1 cellular context compared by ENCODE assay signal in the genomic region with DNA sequence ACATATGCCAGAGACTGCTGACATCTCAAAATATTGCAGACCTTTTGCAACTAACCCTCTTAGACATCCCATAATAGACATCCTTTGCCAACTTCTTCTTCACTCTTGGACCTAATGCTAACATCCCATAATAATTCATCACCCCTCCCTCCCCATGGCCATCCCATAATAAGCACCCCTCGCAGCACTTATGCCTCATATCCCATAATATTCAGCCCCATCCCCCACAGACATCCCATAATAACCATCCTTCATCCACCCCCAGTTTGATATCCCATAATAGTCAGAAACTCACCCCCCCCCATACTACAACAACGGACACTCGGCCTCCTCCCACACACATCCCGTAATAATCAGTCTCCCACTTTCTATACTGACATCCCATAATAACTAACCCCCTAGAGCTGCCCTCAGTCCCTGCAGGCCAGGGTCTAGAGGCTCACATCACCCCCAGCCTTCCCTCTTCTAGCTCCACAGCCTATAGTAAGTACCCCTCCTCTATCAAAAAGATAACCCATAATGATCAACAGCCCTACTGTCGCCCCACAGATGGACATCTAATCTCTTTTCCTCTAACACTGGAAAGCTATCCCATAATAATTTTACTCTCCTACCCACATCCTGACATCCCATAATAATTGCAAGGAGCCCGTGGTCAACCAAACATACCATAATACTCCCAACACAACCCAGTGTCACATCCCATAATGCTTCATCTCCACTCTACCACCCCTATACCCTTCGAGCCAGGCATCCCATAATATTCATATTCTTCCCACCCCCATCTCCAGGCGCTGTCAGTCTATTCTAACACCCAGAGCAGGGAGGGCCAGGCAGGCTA.
TF ChIP-seq lines count a peak whose summit lies in the region.

No MANE protein-coding gene starts in this region.

TF ChIP-seq in HEK293, 187 proteins besides CTCF, POLR2A, EP300 and RAD21 (continued from another document and continues in another):
- no peak for TF ChIP-seq PBX3 (CRISPR knock-in tag; IDR thresholded peaks at IDR 0.05)
- 0 out of 2 replicates have a peak, but pooled peaks have one; percentile 10 for TF ChIP-seq ZFP37 (tag by site-specific recombination; IDR thresholded peaks at IDR 0.05)
- TF ChIP-seq ZNF596 (tag by site-specific recombination; IDR thresholded peaks at IDR 0.05), result no peak
- TF ChIP-seq, protein P1, sequence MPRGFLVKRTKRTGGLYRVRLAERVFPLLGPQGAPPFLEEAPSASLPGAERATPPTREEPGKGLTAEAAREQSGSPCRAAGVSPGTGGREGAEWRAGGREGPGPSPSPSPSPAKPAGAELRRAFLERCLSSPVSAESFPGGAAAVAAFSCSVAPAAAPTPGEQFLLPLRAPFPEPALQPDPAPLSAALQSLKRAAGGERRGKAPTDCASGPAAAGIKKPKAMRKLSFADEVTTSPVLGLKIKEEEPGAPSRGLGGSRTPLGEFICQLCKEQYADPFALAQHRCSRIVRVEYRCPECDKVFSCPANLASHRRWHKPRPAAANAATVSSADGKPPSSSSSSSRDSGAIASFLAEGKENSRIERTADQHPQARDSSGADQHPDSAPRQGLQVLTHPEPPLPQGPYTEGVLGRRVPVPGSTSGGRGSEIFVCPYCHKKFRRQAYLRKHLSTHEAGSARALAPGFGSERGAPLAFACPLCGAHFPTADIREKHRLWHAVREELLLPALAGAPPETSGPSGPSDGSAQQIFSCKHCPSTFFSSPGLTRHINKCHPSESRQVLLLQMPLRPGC (tag by site-specific recombination; IDR thresholded peaks at IDR 0.05), result peak; percentile 85
- TF ChIP-seq KLF1 (tag by site-specific recombination; IDR thresholded peaks at IDR 0.05), result 0 out of 2 replicates have a peak, but pooled peaks have one; percentile 29
- 0 out of 2 replicates have a peak, but pooled peaks have one; percentile 21 for TF ChIP-seq ZNF707 (tag by site-specific recombination; IDR thresholded peaks at IDR 0.05)
- 0 out of 2 replicates have a peak, but pooled peaks have one; percentile 67 for TF ChIP-seq ZSCAN16 (tag by site-specific recombination; IDR thresholded peaks at IDR 0.05)
- no peak for TF ChIP-seq ZNF677 (tag by site-specific recombination; IDR thresholded peaks at IDR 0.05)
- no peak for TF ChIP-seq MYNN (tag by site-specific recombination; IDR thresholded peaks at IDR 0.05; ENCODE audit: borderline replicate concordance)
- TF ChIP-seq ZNF266 (tag by site-specific recombination; IDR thresholded peaks at IDR 0.05; ENCODE audit: low read depth), result no peak
- no peak; the same call in 1 of the 2 replicates for TF ChIP-seq OSR2 (tag by site-specific recombination; IDR thresholded peaks at IDR 0.05)
- TF ChIP-seq ZNF624 (tag by site-specific recombination; IDR thresholded peaks at IDR 0.05), result no peak
- TF ChIP-seq ZNF37A (tag by site-specific recombination; IDR thresholded peaks at IDR 0.05), result no peak
- TF ChIP-seq ZNF292 (tag by site-specific recombination; IDR thresholded peaks at IDR 0.05; ENCODE audit: borderline replicate concordance, low read depth), result no peak
- TF ChIP-seq ZXDB (tag by site-specific recombination; IDR thresholded peaks at IDR 0.05), result peak; percentile 73
- TF ChIP-seq, protein P2, sequence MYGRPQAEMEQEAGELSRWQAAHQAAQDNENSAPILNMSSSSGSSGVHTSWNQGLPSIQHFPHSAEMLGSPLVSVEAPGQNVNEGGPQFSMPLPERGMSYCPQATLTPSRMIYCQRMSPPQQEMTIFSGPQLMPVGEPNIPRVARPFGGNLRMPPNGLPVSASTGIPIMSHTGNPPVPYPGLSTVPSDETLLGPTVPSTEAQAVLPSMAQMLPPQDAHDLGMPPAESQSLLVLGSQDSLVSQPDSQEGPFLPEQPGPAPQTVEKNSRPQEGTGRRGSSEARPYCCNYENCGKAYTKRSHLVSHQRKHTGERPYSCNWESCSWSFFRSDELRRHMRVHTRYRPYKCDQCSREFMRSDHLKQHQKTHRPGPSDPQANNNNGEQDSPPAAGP (tag by site-specific recombination; IDR thresholded peaks at IDR 0.05), result peak; percentile 59
- 0 out of 2 replicates have a peak, but pooled peaks have one; percentile 61 for TF ChIP-seq ZEB2 (tag by site-specific recombination; IDR thresholded peaks at IDR 0.05)
- TF ChIP-seq, protein P3, sequence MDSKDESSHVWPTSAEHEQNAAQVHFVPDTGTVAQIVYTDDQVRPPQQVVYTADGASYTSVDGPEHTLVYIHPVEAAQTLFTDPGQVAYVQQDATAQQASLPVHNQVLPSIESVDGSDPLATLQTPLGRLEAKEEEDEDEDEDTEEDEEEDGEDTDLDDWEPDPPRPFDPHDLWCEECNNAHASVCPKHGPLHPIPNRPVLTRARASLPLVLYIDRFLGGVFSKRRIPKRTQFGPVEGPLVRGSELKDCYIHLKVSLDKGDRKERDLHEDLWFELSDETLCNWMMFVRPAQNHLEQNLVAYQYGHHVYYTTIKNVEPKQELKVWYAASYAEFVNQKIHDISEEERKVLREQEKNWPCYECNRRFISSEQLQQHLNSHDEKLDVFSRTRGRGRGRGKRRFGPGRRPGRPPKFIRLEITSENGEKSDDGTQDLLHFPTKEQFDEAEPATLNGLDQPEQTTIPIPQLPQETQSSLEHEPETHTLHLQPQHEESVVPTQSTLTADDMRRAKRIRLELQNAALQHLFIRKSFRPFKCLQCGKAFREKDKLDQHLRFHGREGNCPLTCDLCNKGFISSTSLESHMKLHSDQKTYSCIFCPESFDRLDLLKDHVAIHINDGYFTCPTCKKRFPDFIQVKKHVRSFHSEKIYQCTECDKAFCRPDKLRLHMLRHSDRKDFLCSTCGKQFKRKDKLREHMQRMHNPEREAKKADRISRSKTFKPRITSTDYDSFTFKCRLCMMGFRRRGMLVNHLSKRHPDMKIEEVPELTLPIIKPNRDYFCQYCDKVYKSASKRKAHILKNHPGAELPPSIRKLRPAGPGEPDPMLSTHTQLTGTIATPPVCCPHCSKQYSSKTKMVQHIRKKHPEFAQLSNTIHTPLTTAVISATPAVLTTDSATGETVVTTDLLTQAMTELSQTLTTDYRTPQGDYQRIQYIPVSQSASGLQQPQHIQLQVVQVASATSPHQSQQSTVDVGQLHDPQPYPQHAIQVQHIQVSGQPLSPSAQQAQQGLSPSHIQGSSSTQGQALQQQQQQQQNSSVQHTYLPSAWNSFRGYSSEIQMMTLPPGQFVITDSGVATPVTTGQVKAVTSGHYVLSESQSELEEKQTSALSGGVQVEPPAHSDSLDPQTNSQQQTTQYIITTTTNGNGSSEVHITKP (tag by site-specific recombination; IDR thresholded peaks at IDR 0.05), result no peak
- no peak for TF ChIP-seq ZNF10 (tag by site-specific recombination; IDR thresholded peaks at IDR 0.05)
- peak; percentile 91 for TF ChIP-seq ZNF24 (tag by site-specific recombination; IDR thresholded peaks at IDR 0.05)
- no peak for TF ChIP-seq ZNF140 (tag by site-specific recombination; IDR thresholded peaks at IDR 0.05)
- TF ChIP-seq ZNF26 (tag by site-specific recombination; IDR thresholded peaks at IDR 0.05), result no peak
- no peak for TF ChIP-seq ZNF521 (tag by site-specific recombination; IDR thresholded peaks at IDR 0.05)
- no peak for TF ChIP-seq ZNF610 (tag by site-specific recombination; IDR thresholded peaks at IDR 0.05; ENCODE audit: borderline replicate concordance)
- no peak for TF ChIP-seq SCRT1 (tag by site-specific recombination; IDR thresholded peaks at IDR 0.05; ENCODE audit: borderline replicate concordance)
- no peak for TF ChIP-seq MZF1 (tag by site-specific recombination; IDR thresholded peaks at IDR 0.05; ENCODE audit: borderline replicate concordance)
- no peak; the same call in 1 of the 2 replicates for TF ChIP-seq IKZF3 (tag by site-specific recombination; IDR thresholded peaks at IDR 0.05)
- peak; percentile 82 for TF ChIP-seq GLI4 (tag by site-specific recombination; IDR thresholded peaks at IDR 0.05)
- 0 out of 2 replicates have a peak, but pooled peaks have one; percentile 15 for TF ChIP-seq SALL2 (tag by site-specific recombination; IDR thresholded peaks at IDR 0.05; ENCODE audit: borderline replicate concordance)
- peak; percentile 78 for TF ChIP-seq ZNF2 (tag by site-specific recombination; IDR thresholded peaks at IDR 0.05)
- TF ChIP-seq, protein P4, sequence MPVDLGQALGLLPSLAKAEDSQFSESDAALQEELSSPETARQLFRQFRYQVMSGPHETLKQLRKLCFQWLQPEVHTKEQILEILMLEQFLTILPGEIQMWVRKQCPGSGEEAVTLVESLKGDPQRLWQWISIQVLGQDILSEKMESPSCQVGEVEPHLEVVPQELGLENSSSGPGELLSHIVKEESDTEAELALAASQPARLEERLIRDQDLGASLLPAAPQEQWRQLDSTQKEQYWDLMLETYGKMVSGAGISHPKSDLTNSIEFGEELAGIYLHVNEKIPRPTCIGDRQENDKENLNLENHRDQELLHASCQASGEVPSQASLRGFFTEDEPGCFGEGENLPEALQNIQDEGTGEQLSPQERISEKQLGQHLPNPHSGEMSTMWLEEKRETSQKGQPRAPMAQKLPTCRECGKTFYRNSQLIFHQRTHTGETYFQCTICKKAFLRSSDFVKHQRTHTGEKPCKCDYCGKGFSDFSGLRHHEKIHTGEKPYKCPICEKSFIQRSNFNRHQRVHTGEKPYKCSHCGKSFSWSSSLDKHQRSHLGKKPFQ (tag by site-specific recombination; IDR thresholded peaks at IDR 0.05), result no peak
- TF ChIP-seq, protein P5, sequence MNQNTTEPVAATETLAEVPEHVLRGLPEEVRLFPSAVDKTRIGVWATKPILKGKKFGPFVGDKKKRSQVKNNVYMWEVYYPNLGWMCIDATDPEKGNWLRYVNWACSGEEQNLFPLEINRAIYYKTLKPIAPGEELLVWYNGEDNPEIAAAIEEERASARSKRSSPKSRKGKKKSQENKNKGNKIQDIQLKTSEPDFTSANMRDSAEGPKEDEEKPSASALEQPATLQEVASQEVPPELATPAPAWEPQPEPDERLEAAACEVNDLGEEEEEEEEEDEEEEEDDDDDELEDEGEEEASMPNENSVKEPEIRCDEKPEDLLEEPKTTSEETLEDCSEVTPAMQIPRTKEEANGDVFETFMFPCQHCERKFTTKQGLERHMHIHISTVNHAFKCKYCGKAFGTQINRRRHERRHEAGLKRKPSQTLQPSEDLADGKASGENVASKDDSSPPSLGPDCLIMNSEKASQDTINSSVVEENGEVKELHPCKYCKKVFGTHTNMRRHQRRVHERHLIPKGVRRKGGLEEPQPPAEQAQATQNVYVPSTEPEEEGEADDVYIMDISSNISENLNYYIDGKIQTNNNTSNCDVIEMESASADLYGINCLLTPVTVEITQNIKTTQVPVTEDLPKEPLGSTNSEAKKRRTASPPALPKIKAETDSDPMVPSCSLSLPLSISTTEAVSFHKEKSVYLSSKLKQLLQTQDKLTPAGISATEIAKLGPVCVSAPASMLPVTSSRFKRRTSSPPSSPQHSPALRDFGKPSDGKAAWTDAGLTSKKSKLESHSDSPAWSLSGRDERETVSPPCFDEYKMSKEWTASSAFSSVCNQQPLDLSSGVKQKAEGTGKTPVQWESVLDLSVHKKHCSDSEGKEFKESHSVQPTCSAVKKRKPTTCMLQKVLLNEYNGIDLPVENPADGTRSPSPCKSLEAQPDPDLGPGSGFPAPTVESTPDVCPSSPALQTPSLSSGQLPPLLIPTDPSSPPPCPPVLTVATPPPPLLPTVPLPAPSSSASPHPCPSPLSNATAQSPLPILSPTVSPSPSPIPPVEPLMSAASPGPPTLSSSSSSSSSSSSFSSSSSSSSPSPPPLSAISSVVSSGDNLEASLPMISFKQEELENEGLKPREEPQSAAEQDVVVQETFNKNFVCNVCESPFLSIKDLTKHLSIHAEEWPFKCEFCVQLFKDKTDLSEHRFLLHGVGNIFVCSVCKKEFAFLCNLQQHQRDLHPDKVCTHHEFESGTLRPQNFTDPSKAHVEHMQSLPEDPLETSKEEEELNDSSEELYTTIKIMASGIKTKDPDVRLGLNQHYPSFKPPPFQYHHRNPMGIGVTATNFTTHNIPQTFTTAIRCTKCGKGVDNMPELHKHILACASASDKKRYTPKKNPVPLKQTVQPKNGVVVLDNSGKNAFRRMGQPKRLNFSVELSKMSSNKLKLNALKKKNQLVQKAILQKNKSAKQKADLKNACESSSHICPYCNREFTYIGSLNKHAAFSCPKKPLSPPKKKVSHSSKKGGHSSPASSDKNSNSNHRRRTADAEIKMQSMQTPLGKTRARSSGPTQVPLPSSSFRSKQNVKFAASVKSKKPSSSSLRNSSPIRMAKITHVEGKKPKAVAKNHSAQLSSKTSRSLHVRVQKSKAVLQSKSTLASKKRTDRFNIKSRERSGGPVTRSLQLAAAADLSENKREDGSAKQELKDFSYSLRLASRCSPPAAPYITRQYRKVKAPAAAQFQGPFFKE (tag by site-specific recombination; IDR thresholded peaks at IDR 0.05; ENCODE audit: borderline replicate concordance), result no peak
- no peak for TF ChIP-seq ZNF560 (tag by site-specific recombination; IDR thresholded peaks at IDR 0.05; ENCODE audit: borderline replicate concordance)
- peak; percentile 89 for TF ChIP-seq GLIS2 (tag by site-specific recombination; IDR thresholded peaks at IDR 0.05)
- TF ChIP-seq ZBTB8A (tag by site-specific recombination; IDR thresholded peaks at IDR 0.05), result 0 out of 2 replicates have a peak, but pooled peaks have one; percentile 12
- TF ChIP-seq EGR2 (tag by site-specific recombination; IDR thresholded peaks at IDR 0.05; ENCODE audit: low read depth), result peak; percentile 80
- TF ChIP-seq ZNF426 (tag by site-specific recombination; IDR thresholded peaks at IDR 0.05), result no peak
- TF ChIP-seq ZNF366 (tag by site-specific recombination; conservative IDR thresholded peaks at IDR 0.05), result peak; percentile 77
- peak; percentile 72; the same call in 1 of the 2 replicates for TF ChIP-seq ZNF155 (tag by site-specific recombination; IDR thresholded peaks at IDR 0.05)
- TF ChIP-seq ZNF214 (tag by site-specific recombination; IDR thresholded peaks at IDR 0.05; ENCODE audit: borderline replicate concordance), result no peak
- TF ChIP-seq ZNF768 (tag by site-specific recombination; IDR thresholded peaks at IDR 0.05), result no peak
- peak; percentile 58; the same call in 1 of the 2 replicates for TF ChIP-seq BCL11B (tag by site-specific recombination; IDR thresholded peaks at IDR 0.05; ENCODE audit: low read depth)
- TF ChIP-seq ZNF837 (tag by site-specific recombination; IDR thresholded peaks at IDR 0.05), result no peak
- TF ChIP-seq ZNF792 (tag by site-specific recombination; IDR thresholded peaks at IDR 0.05), result no peak
- no peak for TF ChIP-seq ZNF555 (tag by site-specific recombination; conservative IDR thresholded peaks at IDR 0.05)
- peak; percentile 59; the same call in 1 of the 2 replicates for TF ChIP-seq ZBTB48 (tag by site-specific recombination; IDR thresholded peaks at IDR 0.05)
